ENCODE assay signal across 1 cellular context in genomic region chr2:174024524-174025270, GRCh38.
TF ChIP-seq lines count a peak whose summit lies in the region.

No MANE protein-coding gene starts in this region.

TF ChIP-seq in HepG2, 621 proteins besides CTCF, POLR2A, EP300 and RAD21 (continued from another document):
- TF ChIP-seq ARHGAP35 (CRISPR knock-in tag; IDR thresholded peaks at IDR 0.05; ENCODE audit: borderline replicate concordance), result 0 out of 2 replicates have a peak, but pooled peaks have one; percentile 23
- no peak for TF ChIP-seq IRF2 (CRISPR knock-in tag; IDR thresholded peaks at IDR 0.05)
- TF ChIP-seq NFATC3 (CRISPR knock-in tag; IDR thresholded peaks at IDR 0.05), result no peak
- TF ChIP-seq ASH2L (IDR thresholded peaks at IDR 0.05; ENCODE audit: insufficient read length, low read depth, low read length), result peak; percentile 19
- TF ChIP-seq PBX3 (CRISPR knock-in tag; IDR thresholded peaks at IDR 0.05; ENCODE audit: borderline replicate concordance), result no peak
- TF ChIP-seq, protein P1, sequence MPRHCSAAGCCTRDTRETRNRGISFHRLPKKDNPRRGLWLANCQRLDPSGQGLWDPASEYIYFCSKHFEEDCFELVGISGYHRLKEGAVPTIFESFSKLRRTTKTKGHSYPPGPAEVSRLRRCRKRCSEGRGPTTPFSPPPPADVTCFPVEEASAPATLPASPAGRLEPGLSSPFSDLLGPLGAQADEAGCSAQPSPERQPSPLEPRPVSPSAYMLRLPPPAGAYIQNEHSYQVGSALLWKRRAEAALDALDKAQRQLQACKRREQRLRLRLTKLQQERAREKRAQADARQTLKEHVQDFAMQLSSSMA (CRISPR knock-in tag; IDR thresholded peaks at IDR 0.05), result 0 out of 2 replicates have a peak, but pooled peaks have one; percentile 7
- TF ChIP-seq TFAP4 (IDR thresholded peaks at IDR 0.05; ENCODE audit: borderline replicate concordance, low read depth), result 0 out of 2 replicates have a peak, but pooled peaks have one; percentile 11
- no peak for TF ChIP-seq ZNF720 (CRISPR knock-in tag; IDR thresholded peaks at IDR 0.05)
- TF ChIP-seq ZZZ3 (CRISPR knock-in tag; IDR thresholded peaks at IDR 0.05; ENCODE audit: borderline replicate concordance), result no peak
- TF ChIP-seq ZMAT5 (CRISPR knock-in tag; IDR thresholded peaks at IDR 0.05; ENCODE audit: borderline replicate concordance, low read depth), result no peak
- no peak for TF ChIP-seq ZNF883 (CRISPR knock-in tag; IDR thresholded peaks at IDR 0.05; ENCODE audit: not compliant biosample characterization)
- peak; percentile 16; the same call in 1 of the 2 replicates for TF ChIP-seq ZNF879 (CRISPR knock-in tag; IDR thresholded peaks at IDR 0.05)
- 0 out of 2 replicates have a peak, but pooled peaks have one; percentile 57 for TF ChIP-seq ARID2 (CRISPR knock-in tag; IDR thresholded peaks at IDR 0.05; ENCODE audit: borderline replicate concordance)
- TF ChIP-seq, protein P2, sequence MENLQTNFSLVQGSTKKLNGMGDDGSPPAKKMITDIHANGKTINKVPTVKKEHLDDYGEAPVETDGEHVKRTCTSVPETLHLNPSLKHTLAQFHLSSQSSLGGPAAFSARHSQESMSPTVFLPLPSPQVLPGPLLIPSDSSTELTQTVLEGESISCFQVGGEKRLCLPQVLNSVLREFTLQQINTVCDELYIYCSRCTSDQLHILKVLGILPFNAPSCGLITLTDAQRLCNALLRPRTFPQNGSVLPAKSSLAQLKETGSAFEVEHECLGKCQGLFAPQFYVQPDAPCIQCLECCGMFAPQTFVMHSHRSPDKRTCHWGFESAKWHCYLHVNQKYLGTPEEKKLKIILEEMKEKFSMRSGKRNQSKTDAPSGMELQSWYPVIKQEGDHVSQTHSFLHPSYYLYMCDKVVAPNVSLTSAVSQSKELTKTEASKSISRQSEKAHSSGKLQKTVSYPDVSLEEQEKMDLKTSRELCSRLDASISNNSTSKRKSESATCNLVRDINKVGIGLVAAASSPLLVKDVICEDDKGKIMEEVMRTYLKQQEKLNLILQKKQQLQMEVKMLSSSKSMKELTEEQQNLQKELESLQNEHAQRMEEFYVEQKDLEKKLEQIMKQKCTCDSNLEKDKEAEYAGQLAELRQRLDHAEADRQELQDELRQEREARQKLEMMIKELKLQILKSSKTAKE (CRISPR knock-in tag; IDR thresholded peaks at IDR 0.05; ENCODE audit: borderline replicate concordance), result no peak
- TF ChIP-seq ZBTB43 (CRISPR knock-in tag; conservative IDR thresholded peaks at IDR 0.05), result no peak
- TF ChIP-seq SPEN (CRISPR knock-in tag; IDR thresholded peaks at IDR 0.05; ENCODE audit: low read depth), result 0 out of 2 replicates have a peak, but pooled peaks have one; percentile 41
- no peak for TF ChIP-seq GPN1 (CRISPR knock-in tag; IDR thresholded peaks at IDR 0.05; ENCODE audit: borderline replicate concordance)
- peak; percentile 26 to 30; a peak in 2 of 4 replicates for TF ChIP-seq MAFK (conservative IDR thresholded peaks at IDR 0.05 in 1 of 2, IDR thresholded peaks at IDR 0.05 in 1 of 2; ENCODE audit: low read length in 2 of 2)
- 0 out of 2 replicates have a peak, but pooled peaks have one; percentile 1 for TF ChIP-seq MAFF (IDR thresholded peaks at IDR 0.05; ENCODE audit: low read depth, low read length)
- TF ChIP-seq ERF (CRISPR knock-in tag; IDR thresholded peaks at IDR 0.05), result 0 out of 2 replicates have a peak, but pooled peaks have one; percentile 21
- TF ChIP-seq TGIF2 (CRISPR knock-in tag; IDR thresholded peaks at IDR 0.05), result no peak
- no peak for TF ChIP-seq MEIS1 (CRISPR knock-in tag; IDR thresholded peaks at IDR 0.05; ENCODE audit: borderline replicate concordance)
- no peak for TF ChIP-seq PHF21A (CRISPR knock-in tag; IDR thresholded peaks at IDR 0.05)
- peak; percentile 41; the same call in 1 of the 2 replicates for TF ChIP-seq HDAC1 (CRISPR knock-in tag; IDR thresholded peaks at IDR 0.05)
- TF ChIP-seq, protein P3, sequence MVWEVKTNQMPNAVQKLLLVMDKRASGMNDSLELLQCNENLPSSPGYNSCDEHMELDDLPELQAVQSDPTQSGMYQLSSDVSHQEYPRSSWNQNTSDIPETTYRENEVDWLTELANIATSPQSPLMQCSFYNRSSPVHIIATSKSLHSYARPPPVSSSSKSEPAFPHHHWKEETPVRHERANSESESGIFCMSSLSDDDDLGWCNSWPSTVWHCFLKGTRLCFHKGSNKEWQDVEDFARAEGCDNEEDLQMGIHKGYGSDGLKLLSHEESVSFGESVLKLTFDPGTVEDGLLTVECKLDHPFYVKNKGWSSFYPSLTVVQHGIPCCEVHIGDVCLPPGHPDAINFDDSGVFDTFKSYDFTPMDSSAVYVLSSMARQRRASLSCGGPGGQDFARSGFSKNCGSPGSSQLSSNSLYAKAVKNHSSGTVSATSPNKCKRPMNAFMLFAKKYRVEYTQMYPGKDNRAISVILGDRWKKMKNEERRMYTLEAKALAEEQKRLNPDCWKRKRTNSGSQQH (CRISPR knock-in tag; IDR thresholded peaks at IDR 0.05; ENCODE audit: low read depth), result no peak
- TF ChIP-seq CBFB (CRISPR knock-in tag; IDR thresholded peaks at IDR 0.05), result no peak
- 0 out of 2 replicates have a peak, but pooled peaks have one; percentile 28 for TF ChIP-seq FLYWCH1 (CRISPR knock-in tag; IDR thresholded peaks at IDR 0.05)
- TF ChIP-seq ZNF501 (CRISPR knock-in tag; IDR thresholded peaks at IDR 0.05), result 0 out of 2 replicates have a peak, but pooled peaks have one; percentile 11
